ENCODE assay signal across 8 cellular contexts in the genomic region with DNA sequence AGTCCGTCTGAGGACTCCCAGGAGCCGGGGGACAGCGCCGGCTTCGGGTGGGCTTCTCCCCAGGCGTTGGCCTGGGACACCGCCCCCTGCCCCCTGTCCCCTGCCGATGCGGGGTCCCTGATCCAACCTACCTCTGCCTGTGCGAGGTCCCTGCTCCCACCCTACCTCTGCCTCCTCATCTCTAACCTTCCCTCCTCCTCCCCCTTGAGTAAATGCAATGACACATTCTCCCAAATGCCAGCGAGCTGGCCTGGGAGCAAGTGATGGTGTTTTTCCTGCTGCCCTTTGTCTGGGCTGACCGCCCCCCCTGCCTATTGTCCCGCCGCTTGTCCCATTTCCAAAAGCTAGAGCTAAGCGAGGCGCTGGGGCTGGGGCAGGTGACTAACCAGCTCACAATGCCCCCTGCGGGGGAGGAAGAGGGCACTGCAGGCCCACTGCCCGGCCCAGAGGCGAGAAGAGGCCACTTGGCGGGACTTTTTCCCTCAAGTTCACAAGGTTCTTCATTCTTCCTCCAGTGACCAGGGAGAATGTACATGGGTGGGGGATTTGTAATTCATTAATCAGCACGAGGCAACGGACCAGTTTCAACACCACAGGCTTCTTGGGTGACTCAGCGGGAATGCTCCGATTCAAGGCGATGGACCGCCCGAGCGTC. TPM values are rescaled to one million over a fixed set of nuclear protein-coding genes. Genes with fewer than 3 reads are reported as not detected.
A peak's percentile ranks its signal among the peaks of the same experiment; 100 is the strongest.
DNase-seq lines count a peak whose midpoint lies in the region; ATAC-seq and TF ChIP-seq lines count a peak whose summit lies in the region.

No MANE protein-coding gene starts in this region.

- H3K4me1 Mint-ChIP-seq in progenitor cell of endocrine pancreas (ENCODE audit: low read depth), result peaks cover 32% of the 10 kb centered on the region

- POLR2A ChIA-PET in PC-9 (lab: Charles Lee; ENCODE audit: unreplicated experiment), result interaction anchor here (0.6 to 2.2 kb wide), 17 partner anchors 9 to 894 kb away, joined by 3 to 48 read pairs (median 5); a partner anchor contains a TSS

- H3K27me3 ChIP-seq in BE2C (peaks cover 28% of the 10 kb centered on the region), PC-9 (ENCODE audit: insufficient read depth, low read depth) (no peaks in the 10 kb centered on the region), adrenal gland (no peaks in the 10 kb centered on the region), heart right ventricle (peaks cover 0 to 11% (median 3%) of the 10 kb centered on the region in 7 donors)

- H2AFZ ChIP-seq in PC-9, result no peak overlapping the region

- CTCF ChIA-PET in PC-9 (lab: Charles Lee), result interaction anchor here (0.6 to 2.6 kb wide), 9 partner anchors 9 to 460 kb away, joined by 3 to 13 read pairs (median 4); no protein-coding TSS in a partner anchor

- no peaks in the 10 kb centered on the region for H3K9me2 ChIP-seq in PC-9 (ENCODE audit: insufficient read depth)

- peak in 1 of 2 donors; percentile 62 for TF ChIP-seq POLR2A in adrenal gland (IDR thresholded peaks at IDR 0.05)

- ATAC-seq in heart right ventricle (peak; percentile 30 to 79 (median 68)), HG02870 (IDR thresholded peaks at IDR 0.05; ENCODE audit: unreplicated experiment) (no peak), GM19324 (IDR thresholded peaks at IDR 0.05; ENCODE audit: low FRiP score, unreplicated experiment) (no peak)

- H3K27ac ChIP-seq in PC-9, result peak overlapping the region; percentile 99
- peak overlapping the region in 3 of 5 donors; percentile 71 to 88 (median 79) for H3K27ac ChIP-seq in adrenal gland
- H3K27ac ChIP-seq in heart right ventricle, result peak overlapping the region; percentile 10 to 97 (median 91)

- H3K9me3 Mint-ChIP-seq in progenitor cell of endocrine pancreas (ENCODE audit: low read depth), result no peaks in the 10 kb centered on the region

- TF ChIP-seq CTCF in BE2C (IDR thresholded peaks at IDR 0.05; ENCODE audit: low read depth, low read length) (peak; percentile 65), PC-9 (conservative IDR thresholded peaks at IDR 0.05) (peak; percentile 64), adrenal gland (IDR thresholded peaks at IDR 0.05) (peak; percentile 17 to 57 (median 42)), heart right ventricle (IDR thresholded peaks at IDR 0.05) (peak; percentile 7 to 67 (median 51)), progenitor cell of endocrine pancreas (IDR thresholded peaks at IDR 0.05; ENCODE audit: unreplicated experiment) (peak; percentile 66)

- H3K36me3 ChIP-seq in BE2C, result no peaks in the 10 kb centered on the region
- H3K36me3 ChIP-seq in PC-9 (ENCODE audit: low read depth), result no peaks in the 10 kb centered on the region; the same call in 1 of the 2 replicates
- no peaks in the 10 kb centered on the region for H3K36me3 ChIP-seq in adrenal gland (replicated peaks in 1 of 2)
- no peaks in the 10 kb centered on the region for H3K36me3 ChIP-seq in heart right ventricle

- peaks cover 61% of the 10 kb centered on the region for H3K79me2 ChIP-seq in PC-9 (ENCODE audit: low read depth)

- H3K4me2 ChIP-seq in PC-9, result peak overlapping the region; percentile 94

- H3F3A ChIP-seq in PC-9 (ENCODE audit: insufficient read depth, low read depth), result peaks cover 58% of the 10 kb centered on the region

- peak overlapping the region; percentile 20; the same call in 1 of the 2 replicates for H3K4me3 ChIP-seq in BE2C (ENCODE audit: low read depth, low read length)
- peak overlapping the region; percentile 87 for H3K4me3 ChIP-seq in PC-9
- peak overlapping the region in 2 of 4 donors; percentile 76 to 94 for H3K4me3 ChIP-seq in adrenal gland
- H3K4me3 ChIP-seq in heart right ventricle, result peak overlapping the region; percentile 56 to 82 (median 74)

- BruUV-seq in PC-9 (replicated peaks; lab: Mats Ljungman, UMichigan), result no TSS peak

- H4K20me1 ChIP-seq in PC-9 (ENCODE audit: insufficient read depth), result peaks cover 29% of the 10 kb centered on the region

- H3K4me1 ChIP-seq in BE2C (peaks cover 8% of the 10 kb centered on the region; the same call in 1 of the 2 replicates), PC-9 (replicated peaks; ENCODE audit: insufficient read depth) (peaks cover 59% of the 10 kb centered on the region), adrenal gland (replicated peaks in 1 of 2) (peaks cover 18 to 29% of the 10 kb centered on the region in 2 donors), heart right ventricle (peaks cover 10 to 54% (median 26%) of the 10 kb centered on the region in 9 donors)

- H3K27ac Mint-ChIP-seq in progenitor cell of endocrine pancreas, result peak overlapping the region; percentile 98

- WGBS in adrenal gland, 4 donors, result 2 to 15% (median 6%) methylated on average over 12 to 28 of the region's 28 CpGs
- WGBS in heart right ventricle, 2 donors, result 15 to 19% methylated on average over 21 to 27 of the region's 28 CpGs

- peak; percentile 67 for DNase-seq in BE2C
- peak; percentile 63 for DNase-seq in GM19238 (ENCODE audit: insufficient read length, low spot score)
- peak; percentile 98 to 99 for DNase-seq in PC-9
- DNase-seq in adrenal gland, result peak; percentile 83 to 95 (median 90)
- peak; percentile 70 to 77 for DNase-seq in heart right ventricle
- DNase-seq in progenitor cell of endocrine pancreas (ENCODE audit: low spot score, unreplicated experiment), result peak; percentile 76

- peak overlapping the region; percentile 92 for H3K4me3 Mint-ChIP-seq in progenitor cell of endocrine pancreas (ENCODE audit: low read depth)

- peaks cover 17% of the 10 kb centered on the region for H3K27me3 Mint-ChIP-seq in progenitor cell of endocrine pancreas

- intact Hi-C loops in PC-9 (cut with micrococcal nuclease; ENCODE audit: unreplicated experiment) (loop anchor here (1.0 to 10.0 kb wide), 6 partner anchors 8 to 529 kb away; a partner anchor contains a TSS), adrenal gland (cut with DNase I) (no loop called here), heart right ventricle (cut with DNase I) (loop anchor here in 3 of 10 donors (1.0 to 2.0 kb wide), 2 partner anchors 17 kb away; no protein-coding TSS in a partner anchor)

- no peaks in the 10 kb centered on the region for H3K9me3 ChIP-seq in BE2C
- H3K9me3 ChIP-seq in PC-9 (ENCODE audit: insufficient read depth, low read depth), result no peaks in the 10 kb centered on the region
- no peaks in the 10 kb centered on the region for H3K9me3 ChIP-seq in adrenal gland (replicated peaks in 1 of 3)
- H3K9me3 ChIP-seq in heart right ventricle, result no peaks in the 10 kb centered on the region

- no peaks in the 10 kb centered on the region for H3K36me3 Mint-ChIP-seq in progenitor cell of endocrine pancreas (ENCODE audit: insufficient read depth)

RNA-seq across cellular contexts. Expression of a gene that starts 0.6 kb away (rescaled TPM):
- 0.59 TPM for polyA plus RNA-seq in BE2C (2012; ENCODE audit: insufficient read depth, insufficient read length, low read depth)
- 15.9 and 17.0 TPM in 2 replicates for total RNA-seq in PC-9 (2021)
- total RNA-seq in adrenal gland, result 10 to 100 TPM in 1 of 8 donors, 1 to 10 TPM in 5, under 1 TPM in 2; 0.69 to 11.7 (median 3.1) TPM
- polyA plus RNA-seq in adrenal gland, result 10 to 100 TPM in 1 of 3 donors, 1 to 10 TPM in 2; 2.8 to 16.1 (median 5.6) TPM
- 1 to 10 TPM in 6 of 10 donors, under 1 TPM in 4; 0.31 to 2.2 (median 1.0) TPM for total RNA-seq in heart right ventricle
- 10 to 100 TPM in 1 of 2 donors, 1 to 10 TPM in 1; 2.6 to 12.3 TPM for polyA plus RNA-seq in heart right ventricle
- 5.4 and 6.9 TPM in 2 replicates for total RNA-seq in progenitor cell of endocrine pancreas

RNA-seq across cellular contexts. Expression of a gene that starts 17.7 kb away (rescaled TPM):
- polyA plus RNA-seq in BE2C (2012; ENCODE audit: insufficient read depth, insufficient read length, low read depth), result 26.6 TPM
- total RNA-seq in PC-9 (2021) (62.8 and 79.8 TPM in 2 replicates), adrenal gland (10 to 100 TPM in 7 of 8 donors, 1 to 10 TPM in 1; 9.1 to 29.0 (median 15.0) TPM), heart right ventricle (10 to 100 TPM in 1 of 10 donors, 1 to 10 TPM in 9; 4.8 to 13.8 (median 6.4) TPM), progenitor cell of endocrine pancreas (39.0 and 49.1 TPM in 2 replicates)
- polyA plus RNA-seq in adrenal gland (10 to 100 TPM in 2 of 3 donors, 1 to 10 TPM in 1; 5.4 to 57.7 (median 36.2) TPM), heart right ventricle (10 to 100 TPM in 1 of 2 donors, 1 to 10 TPM in 1; 9.9 to 15.0 TPM)

RNA-seq across cellular contexts. Expression of a gene that starts 20.7 kb away (rescaled TPM):
- polyA plus RNA-seq in BE2C (2012; ENCODE audit: insufficient read depth, insufficient read length, low read depth), result 33.9 TPM
- 67.1 and 83.7 TPM in 2 replicates for total RNA-seq in PC-9 (2021)
- total RNA-seq in adrenal gland, result 100 to 1,000 TPM in 4 of 8 donors, 10 to 100 TPM in 4; 60.5 to 166 (median 95.6) TPM
- 100 to 1,000 TPM in 2 of 3 donors, 10 to 100 TPM in 1; 13.0 to 130 (median 110) TPM for polyA plus RNA-seq in adrenal gland
- 10 to 100 TPM; 30.4 to 80.1 (median 39.6) TPM for total RNA-seq in heart right ventricle
- polyA plus RNA-seq in heart right ventricle, result 100 to 1,000 TPM in 1 of 2 donors, 10 to 100 TPM in 1; 66.6 to 214 TPM
- 19.8 and 21.1 TPM in 2 replicates for total RNA-seq in progenitor cell of endocrine pancreas

RNA-seq across cellular contexts. Expression of a gene that starts 27.6 kb away (rescaled TPM):
- polyA plus RNA-seq in BE2C (2012; ENCODE audit: insufficient read depth, insufficient read length, low read depth), result 497 TPM
- total RNA-seq in PC-9 (2021), result 306 and 351 TPM in 2 replicates
- total RNA-seq in adrenal gland, result 100 to 1,000 TPM; 126 to 289 (median 161) TPM
- polyA plus RNA-seq in adrenal gland, result 100 to 1,000 TPM; 105 to 140 (median 116) TPM
- 100 to 1,000 TPM in 7 of 10 donors, 10 to 100 TPM in 3; 92.0 to 143 (median 103) TPM for total RNA-seq in heart right ventricle
- 100 to 1,000 TPM in 1 of 2 donors, 10 to 100 TPM in 1; 80.2 to 186 TPM for polyA plus RNA-seq in heart right ventricle
- total RNA-seq in progenitor cell of endocrine pancreas, result 140 and 145 TPM in 2 replicates

RNA-seq across cellular contexts. Expression of a gene that starts 29.8 kb away (rescaled TPM):
- polyA plus RNA-seq in BE2C (2012; ENCODE audit: insufficient read depth, insufficient read length, low read depth), result 0.45 TPM
- total RNA-seq in PC-9 (2021) (0.58 TPM in 1 of 2 replicates, not detected in the other), adrenal gland (1 to 10 TPM in 6 of 8 donors, under 1 TPM in 1, not detected in 1; 0.49 to 9.1 (median 3.7) TPM), heart right ventricle (1 to 10 TPM in 2 of 10 donors, under 1 TPM in 8; 0.26 to 7.1 (median 0.65) TPM), progenitor cell of endocrine pancreas (0.24 TPM in 1 of 2 replicates, not detected in the other)
- polyA plus RNA-seq in adrenal gland (10 to 100 TPM in 1 of 3 donors, 1 to 10 TPM in 1, under 1 TPM in 1; 0.35 to 16.5 (median 4.6) TPM), heart right ventricle (1 to 10 TPM in 1 of 2 donors, under 1 TPM in 1; 0.62 to 1.4 TPM)

Comparison
In these comparisons a context has a peak if more than half of its experiments do, and no peak if none do; other contexts are left out.
1. ATAC-seq: peak in heart right ventricle (8 of 8); none in HG02870 (single experiment) and GM19324 (single experiment).
2. Peak in every context shown above with its lines, with median percentiles within 50 percentile points of each other: DNase-seq, CTCF ChIP-seq and H3K27ac ChIP-seq.